ENCODE assay signal across 15 cellular contexts in the genomic region with DNA sequence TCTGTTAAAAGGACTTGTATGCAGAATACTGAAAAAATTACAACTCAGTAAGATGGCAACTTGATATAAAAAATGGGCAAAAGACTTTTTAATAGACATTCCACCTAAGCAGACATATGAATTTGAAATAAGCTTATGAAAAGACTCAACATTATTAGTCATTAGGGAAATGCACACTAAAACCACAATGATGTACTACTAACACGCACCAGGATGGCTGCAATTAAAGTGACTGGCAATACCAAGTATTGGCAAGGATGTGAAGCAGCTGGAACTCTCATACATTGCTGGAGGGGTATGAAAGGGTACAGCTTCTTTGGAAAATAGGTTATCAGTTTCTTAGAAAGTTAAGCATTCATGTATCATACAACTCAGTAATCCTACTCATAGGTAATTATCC. TPM values are rescaled to one million over a fixed set of nuclear protein-coding genes. Genes with fewer than 3 reads are reported as not detected.
DNase-seq lines count a peak whose midpoint lies in the region; ATAC-seq, FAIRE-seq and TF ChIP-seq lines count a peak whose summit lies in the region.
"Had no signal": no experiment of that assay in that cellular context is flagged by ENCODE, and none has a peak within 500 bp of the region (broad histone marks: within the 10 kb centered on the region; RNA-seq: fewer than 3 reads in every experiment).

No MANE protein-coding gene starts in this region.

- H3K27me3 Mint-ChIP-seq in astrocyte (ENCODE audit: low read depth, unreplicated experiment), result no peaks in the 10 kb centered on the region
- no peaks in the 10 kb centered on the region for H3K27me3 Mint-ChIP-seq in memory B cell

- no peak for ATAC-seq in SK-N-SH treated with all-trans-retinoic acid at 6 μM for 48 hours
- ATAC-seq in memory B cell (ENCODE audit: low read depth), result no peak
- no peak for ATAC-seq in GM19035 (IDR thresholded peaks at IDR 0.05; ENCODE audit: unreplicated experiment)
- ATAC-seq in GM21447 (IDR thresholded peaks at IDR 0.05; ENCODE audit: unreplicated experiment), result no peak

- H3K27ac Mint-ChIP-seq in astrocyte (ENCODE audit: unreplicated experiment), result no peak overlapping the region
- H3K27ac Mint-ChIP-seq in memory B cell, result peak overlapping the region; percentile 52
- H3K27ac Mint-ChIP-seq: T-helper 1 cell treated with Interleukin-12 subunit alpha and Interleukin-12 subunit beta and Interleukin-4 antibody, amounts not matched to agents 30 μg/mL and 1 μg/mL, for 36 hours had no signal

- 12% methylated on average over 1 of the region's 1 CpG for WGBS in SK-N-SH (ENCODE audit: low lambda C conversion rate)

- TF ChIP-seq EP300 in SK-N-SH (IDR thresholded peaks at IDR 0.05; ENCODE audit: borderline replicate concordance in 1 of 2, low read depth in 1 of 2, low read length in 1 of 2), result no peak

- H3K36me3 Mint-ChIP-seq in astrocyte (ENCODE audit: low read depth, unreplicated experiment) (no peaks in the 10 kb centered on the region), memory B cell (no peaks in the 10 kb centered on the region)

- peak overlapping the region in 1 of 2 experiments; percentile 43; a peak in 2 of 4 replicates for H3K27ac ChIP-seq in SK-N-SH (ENCODE audit: low read depth in 2 of 2, low read length in 1 of 2)
- H3K27ac ChIP-seq in astrocyte (ENCODE audit: low read depth, low read length), result peak overlapping the region; percentile 64

- H3K9me3 ChIP-seq in SK-N-SH (no peaks in the 10 kb centered on the region), astrocyte (ENCODE audit: insufficient read depth, low read depth, low read length) (no peaks in the 10 kb centered on the region)

- CTCF ChIA-PET in SK-N-SH (lab: Yijun Ruan, JAX), result interaction anchor here (1.5 kb wide), 1 partner anchor 27 kb away, joined by 3 read pairs; no protein-coding TSS in a partner anchor

- peaks cover 0 to 7% of the 10 kb centered on the region in 2 experiments; a peak in 1 of 4 replicates for H3K4me1 ChIP-seq in SK-N-SH (ENCODE audit: control insufficient read depth in 1 of 2, insufficient read depth in 2 of 2, low read depth in 1 of 2, low read length in 1 of 2)
- peaks cover 8% of the 10 kb centered on the region for H3K4me1 ChIP-seq in astrocyte (ENCODE audit: insufficient read depth, low read length)

- H3K4me2 ChIP-seq in SK-N-SH, result no peak overlapping the region
- peak overlapping the region; percentile 49 for H3K4me2 ChIP-seq in astrocyte (ENCODE audit: low read length)

- no peaks in the 10 kb centered on the region for H3K9me2 ChIP-seq in SK-N-SH

- H3K79me2 ChIP-seq in SK-N-SH (ENCODE audit: insufficient read depth) (0 out of 2 replicates have a peak, but pooled peaks cover 3% of the 10 kb centered on the region), astrocyte (ENCODE audit: insufficient read depth, low read length) (peaks cover 10% of the 10 kb centered on the region)

- H3K4me1 Mint-ChIP-seq in astrocyte (ENCODE audit: low read depth, unreplicated experiment), result no peaks in the 10 kb centered on the region
- H3K4me1 Mint-ChIP-seq in memory B cell, result peaks cover 4% of the 10 kb centered on the region

- POLR2A ChIA-PET in SK-N-SH (lab: Yijun Ruan, JAX), result no interaction called here

- H2AFZ ChIP-seq in SK-N-SH (ENCODE audit: low read depth), result no peak overlapping the region
- no peak overlapping the region for H2AFZ ChIP-seq in astrocyte (ENCODE audit: low read depth, low read length)

- no peaks in the 10 kb centered on the region for H3K9me3 Mint-ChIP-seq in astrocyte (ENCODE audit: unreplicated experiment)
- H3K9me3 Mint-ChIP-seq in memory B cell, result no peaks in the 10 kb centered on the region
- H3K9me3 Mint-ChIP-seq: T-helper 1 cell treated with Interleukin-12 subunit alpha and Interleukin-12 subunit beta and Interleukin-4 antibody, amounts not matched to agents 30 μg/mL and 1 μg/mL, for 36 hours had no signal

- H3K4me3 ChIP-seq in SK-N-SH (ENCODE audit: low read depth in 2 of 2, low read length in 1 of 2), result no peak overlapping the region
- no peak overlapping the region for H3K4me3 ChIP-seq in astrocyte (ENCODE audit: insufficient read depth, low read depth, low read length)

- TF ChIP-seq CTCF in SK-N-SH (IDR thresholded peaks at IDR 0.05) (no peak), astrocyte (IDR thresholded peaks at IDR 0.05; ENCODE audit: insufficient read depth, low read depth, low read length) (no peak)

- no peak for FAIRE-seq in astrocyte (lab: Jason Lieb, UNC)

- no peaks in the 10 kb centered on the region for H3K36me3 ChIP-seq in SK-N-SH (replicated peaks in 1 of 2; ENCODE audit: control insufficient read depth in 1 of 2, insufficient read depth in 2 of 2, low read length in 1 of 2)
- no peaks in the 10 kb centered on the region for H3K36me3 ChIP-seq in astrocyte (ENCODE audit: insufficient read depth, low read length)

- H4K20me1 ChIP-seq in SK-N-SH (ENCODE audit: insufficient read depth), result no peaks in the 10 kb centered on the region
- H4K20me1 ChIP-seq in astrocyte (ENCODE audit: insufficient read depth, low read length), result peaks cover 3% of the 10 kb centered on the region

- DNase-seq in SK-N-SH (no peak), GM04504 (ENCODE audit: low read depth) (peak; percentile 56), astrocyte (ENCODE audit: low read depth) (peak; percentile 77), memory B cell (ENCODE audit: low spot score in 2 of 2) (no peak), Ammon's horn (ENCODE audit: low spot score) (no peak)
- DNase-seq: ACHN; activated T-cell treated with anti-CD3 and anti-CD28 coated beads, Interleukin-2, amount 50 U/mL, for 1 hour; GF-D8; NCI-H2029 treated with DMSO at 0.1 percent for 48 hours; nucleus accumbens; stimulated activated naive CD4-positive, alpha-beta T cell treated with Interleukin-2 at 50 U/mL for 16 hours had no signal

- H3K4me3 Mint-ChIP-seq in astrocyte (ENCODE audit: unreplicated experiment) (no peak overlapping the region), memory B cell (no peak overlapping the region)
- H3K4me3 Mint-ChIP-seq: T-helper 1 cell treated with Interleukin-12 subunit alpha and Interleukin-12 subunit beta and Interleukin-4 antibody, amounts not matched to agents 30 μg/mL and 1 μg/mL, for 36 hours had no signal

- peaks cover 27% of the 10 kb centered on the region for H3F3A ChIP-seq in SK-N-SH (replicated peaks; ENCODE audit: insufficient read depth)

- H3K9ac ChIP-seq in SK-N-SH (no peak overlapping the region), astrocyte (ENCODE audit: low read length) (no peak overlapping the region)

- H3K27me3 ChIP-seq in SK-N-SH (ENCODE audit: insufficient read depth) (no peaks in the 10 kb centered on the region), astrocyte (ENCODE audit: insufficient read depth, low read length) (no peaks in the 10 kb centered on the region)

- TF ChIP-seq RAD21 in SK-N-SH (IDR thresholded peaks at IDR 0.05; ENCODE audit: low read length), result no peak

TF ChIP-seq in SK-N-SH, 30 proteins besides CTCF, POLR2A, EP300 and RAD21:
- no peak for TF ChIP-seq FOXM1 (IDR thresholded peaks at IDR 0.05; ENCODE audit: low read depth)
- TF ChIP-seq, protein P1, sequence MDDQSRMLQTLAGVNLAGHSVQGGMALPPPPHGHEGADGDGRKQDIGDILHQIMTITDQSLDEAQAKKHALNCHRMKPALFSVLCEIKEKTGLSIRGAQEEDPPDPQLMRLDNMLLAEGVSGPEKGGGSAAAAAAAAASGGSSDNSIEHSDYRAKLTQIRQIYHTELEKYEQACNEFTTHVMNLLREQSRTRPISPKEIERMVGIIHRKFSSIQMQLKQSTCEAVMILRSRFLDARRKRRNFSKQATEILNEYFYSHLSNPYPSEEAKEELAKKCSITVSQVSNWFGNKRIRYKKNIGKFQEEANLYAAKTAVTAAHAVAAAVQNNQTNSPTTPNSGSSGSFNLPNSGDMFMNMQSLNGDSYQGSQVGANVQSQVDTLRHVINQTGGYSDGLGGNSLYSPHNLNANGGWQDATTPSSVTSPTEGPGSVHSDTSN (IDR thresholded peaks at IDR 0.05), result peak; percentile 15; the same call in 1 of the 2 replicates

TF ChIP-seq in SK-N-SH treated with all-trans-retinoic acid at 6 μM for 48 hours, 23 proteins besides CTCF, POLR2A, EP300 and RAD21 (continues in another document):
- TF ChIP-seq BACH2 (CRISPR knock-in tag; IDR thresholded peaks at IDR 0.05; ENCODE audit: borderline replicate concordance), result no peak
- TF ChIP-seq ZNF70 (CRISPR knock-in tag; IDR thresholded peaks at IDR 0.05), result no peak
- no peak for TF ChIP-seq TCF4 (CRISPR knock-in tag; IDR thresholded peaks at IDR 0.05; ENCODE audit: borderline replicate concordance)
- TF ChIP-seq GLIS3 (CRISPR knock-in tag; IDR thresholded peaks at IDR 0.05), result no peak
- no peak for TF ChIP-seq PPARA (CRISPR knock-in tag; IDR thresholded peaks at IDR 0.05; ENCODE audit: borderline replicate concordance)
- TF ChIP-seq, protein P2, sequence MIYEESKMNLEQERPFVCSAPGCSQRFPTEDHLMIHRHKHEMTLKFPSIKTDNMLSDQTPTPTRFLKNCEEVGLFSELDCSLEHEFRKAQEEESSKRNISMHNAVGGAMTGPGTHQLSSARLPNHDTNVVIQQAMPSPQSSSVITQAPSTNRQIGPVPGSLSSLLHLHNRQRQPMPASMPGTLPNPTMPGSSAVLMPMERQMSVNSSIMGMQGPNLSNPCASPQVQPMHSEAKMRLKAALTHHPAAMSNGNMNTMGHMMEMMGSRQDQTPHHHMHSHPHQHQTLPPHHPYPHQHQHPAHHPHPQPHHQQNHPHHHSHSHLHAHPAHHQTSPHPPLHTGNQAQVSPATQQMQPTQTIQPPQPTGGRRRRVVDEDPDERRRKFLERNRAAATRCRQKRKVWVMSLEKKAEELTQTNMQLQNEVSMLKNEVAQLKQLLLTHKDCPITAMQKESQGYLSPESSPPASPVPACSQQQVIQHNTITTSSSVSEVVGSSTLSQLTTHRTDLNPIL (CRISPR knock-in tag; IDR thresholded peaks at IDR 0.05; ENCODE audit: low read depth), result no peak
- TF ChIP-seq CSDC2 (CRISPR knock-in tag; IDR thresholded peaks at IDR 0.05), result no peak

RNA-seq across cellular contexts. Expression of a gene that starts 3.2 kb away (rescaled TPM):
- 23.3 and 25.9 TPM in 2 replicates for polyA plus RNA-seq in SK-N-SH (2012; rRNA removed)
- 11.0 and 12.9 TPM in 2 replicates for polyA plus RNA-seq in SK-N-SH (2012; cell fraction: cytosol; rRNA removed)
- polyA plus RNA-seq in SK-N-SH (2012; cell fraction: nucleus; rRNA removed), result 126 and 148 TPM in 2 replicates
- 14.4 and 15.2 TPM in 2 replicates for total RNA-seq in astrocyte

RNA-seq across cellular contexts. Expression of a gene that starts 58.2 kb away (rescaled TPM):
- polyA plus RNA-seq in SK-N-SH (2012; rRNA removed), result 92.1 and 101 TPM in 2 replicates
- 106 and 113 TPM in 2 replicates for polyA plus RNA-seq in SK-N-SH (2012; cell fraction: cytosol; rRNA removed)
- 41.9 and 43.5 TPM in 2 replicates for polyA plus RNA-seq in SK-N-SH (2012; cell fraction: nucleus; rRNA removed)
- 26.6 and 38.7 TPM in 2 replicates for total RNA-seq in astrocyte

Comparison
In these comparisons a context has a peak if more than half of its experiments do, and no peak if none do; other contexts are left out.
1. DNase-seq: peak in GM04504 (single experiment) and astrocyte (single experiment); none in SK-N-SH (single experiment), memory B cell (0 of 2) and Ammon's horn (single experiment).